34 cellular contexts compared by ENCODE assay signal in the genomic region with DNA sequence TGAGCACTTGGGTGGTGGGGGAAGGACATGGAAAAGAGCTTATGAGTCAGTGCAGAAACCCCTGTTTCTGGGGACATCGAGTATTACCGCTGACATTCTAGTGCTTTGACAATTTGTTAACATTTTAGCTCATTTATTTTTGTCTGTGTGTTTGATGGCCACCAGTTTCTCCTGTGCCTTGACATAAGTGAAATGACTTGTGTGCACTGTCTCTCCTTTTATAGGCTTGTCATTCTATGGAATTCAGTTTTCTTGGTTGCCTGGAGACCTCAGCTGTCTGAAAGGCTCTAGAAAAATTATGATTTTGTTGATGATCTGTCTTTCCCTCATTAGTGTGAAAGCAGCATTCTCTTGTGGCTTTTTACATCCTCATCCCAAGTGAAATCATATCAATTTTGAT.
"Had no signal": no experiment of that assay in that cellular context is flagged by ENCODE, and none has a peak within 500 bp of the region (broad histone marks: within the 10 kb centered on the region; RNA-seq: fewer than 3 reads in every experiment).

No MANE protein-coding gene starts in this region.

- H3K9ac ChIP-seq: KMS-11 had no signal

- H3K27ac ChIP-seq: KMS-11 had no signal

- H3K9me3 ChIP-seq: MG63 had no signal

- H3K36me3 ChIP-seq: MG63 had no signal

- H3K27me3 ChIP-seq: MG63 had no signal

- DNase-seq: Karpas-422, Kasumi-1, MG63, MM.1S, MV-4-11, NCI-H1048, NCI-H1092, NCI-H1092 treated with DMSO at 0.1 percent for 48 hours, NCI-H1105, NCI-H1105 treated with DMSO at 0.1 percent for 48 hours, NCI-H1417, NCI-H1417 treated with DMSO at 0.1 percent for 48 hours, NCI-H1436, NCI-H1436 treated with DMSO at 0.1 percent for 48 hours, NCI-H146, NCI-H1694, NCI-H1694 treated with DMSO at 0.1 percent for 48 hours, NCI-H187, NCI-H187 treated with DMSO at 0.1 percent for 48 hours, NCI-H1930, NCI-H2029, NCI-H2029 treated with DMSO at 0.1 percent for 48 hours, NCI-H2081, NCI-H2081 treated with DMSO at 0.1 percent for 48 hours, NCI-H2107, NCI-H2171, NCI-H2171 treated with DMSO at 0.1 percent for 48 hours, NCI-H2227 treated with DMSO at 0.1 percent for 48 hours, NCI-H226, NCI-H345, NCI-H446, NCI-H446 treated with DMSO at 0.1 percent for 48 hours, NCI-H510A had no signal

- H3K4me2 ChIP-seq: KMS-11 had no signal

- H3K4me3 ChIP-seq: MG63 had no signal
